ENCODE assay signal across 8 cellular contexts in genomic region chr7:152462995-152463713, GRCh38. TPM values are rescaled to one million over a fixed set of nuclear protein-coding genes. Genes with fewer than 3 reads are reported as not detected.
DNase-seq lines count a peak whose midpoint lies in the region; ATAC-seq and TF ChIP-seq lines count a peak whose summit lies in the region.

No MANE protein-coding gene starts in this region.

- no peaks in the 10 kb centered on the region for H3K27me3 Mint-ChIP-seq in Caco-2 (ENCODE audit: insufficient read depth, unreplicated experiment)

- DNase-seq in Caco-2 (no peak), dermis blood vessel endothelial cell (peak; percentile 61), mesenchymal stem cell (peak; percentile 83), tibial nerve (ENCODE audit: low spot score in 2 of 2) (no peak), D341Med (ENCODE audit: low spot score) (no peak)

- TF ChIP-seq EP300 in tibial nerve (IDR thresholded peaks at IDR 0.05): peak in 1 of 2 donors; percentile 38

- no peaks in the 10 kb centered on the region for H3K36me3 ChIP-seq in Caco-2 (ENCODE audit: control insufficient read depth, insufficient read depth, low read length)
- no peaks in the 10 kb centered on the region for H3K36me3 ChIP-seq in OCI-LY3 (replicated peaks; ENCODE audit: low read depth, low read length)
- H3K36me3 ChIP-seq in mesenchymal stem cell (ENCODE audit: control insufficient read depth in 1 of 2, insufficient read depth in 2 of 2, low read depth in 1 of 2, low read length in 2 of 2): no peaks in the 10 kb centered on the region
- H3K36me3 ChIP-seq in tibial nerve: no peaks in the 10 kb centered on the region

- POLR2A ChIA-PET in Caco-2 (lab: Charles Lee): interaction anchor here (1.0 to 1.2 kb wide), 3 partner anchors 29 to 122 kb away, joined by 3 to 5 read pairs (median 4); no protein-coding TSS in a partner anchor

- peak overlapping the region in 1 of 2 experiments; percentile 69 for H3K23ac ChIP-seq in mesenchymal stem cell (ENCODE audit: low read length in 2 of 2)

- no peak overlapping the region for H2AK5ac ChIP-seq in mesenchymal stem cell (ENCODE audit: low read length, severe bottlenecking)

- H2AFZ ChIP-seq in OCI-LY3 (ENCODE audit: low read depth, low read length): peak overlapping the region; percentile 94
- H2AFZ ChIP-seq in mesenchymal stem cell (ENCODE audit: low read depth, low read length): peak overlapping the region; percentile 71

- BruUV-seq in Caco-2 (replicated peaks; lab: Mats Ljungman, UMichigan): TSS peak; percentile 70

- H2BK120ac ChIP-seq in mesenchymal stem cell (ENCODE audit: low read depth, low read length): peak overlapping the region; percentile 79

- peak overlapping the region; percentile 94 for H2BK5ac ChIP-seq in mesenchymal stem cell (ENCODE audit: low read depth, low read length, poor library complexity, severe bottlenecking)

- peak overlapping the region; percentile 80 for H3K4me3 ChIP-seq in Caco-2 (ENCODE audit: low read depth, low read length)
- H3K4me3 ChIP-seq in OCI-LY3 (ENCODE audit: low read length): peak overlapping the region; percentile 90
- peak overlapping the region; percentile 81 for H3K4me3 ChIP-seq in mesenchymal stem cell (ENCODE audit: insufficient read depth in 1 of 2, low read depth in 1 of 2, low read length in 2 of 2)
- H3K4me3 ChIP-seq in tibial nerve: peak overlapping the region; percentile 70 to 97 (median 84)

- H3K4me1 Mint-ChIP-seq in Caco-2 (ENCODE audit: low read depth, unreplicated experiment): peaks cover 10% of the 10 kb centered on the region

- H3K4ac ChIP-seq in mesenchymal stem cell (ENCODE audit: low read depth in 1 of 2, low read length in 2 of 2): peak overlapping the region in 1 of 2 experiments; percentile 95

- H3K4me2 ChIP-seq in OCI-LY3 (ENCODE audit: low read length): peak overlapping the region; percentile 98
- H3K4me2 ChIP-seq in mesenchymal stem cell (ENCODE audit: low read length, poor library complexity, severe bottlenecking): peak overlapping the region; percentile 97

- peak overlapping the region; percentile 72 for H4K8ac ChIP-seq in mesenchymal stem cell (ENCODE audit: low read length)

- H4K91ac ChIP-seq in mesenchymal stem cell (ENCODE audit: low read length): no peak overlapping the region

- H3K4me1 ChIP-seq in Caco-2 (0 out of 2 replicates have a peak, but pooled peaks cover 5% of the 10 kb centered on the region), OCI-LY3 (ENCODE audit: low read length) (peaks cover 4% of the 10 kb centered on the region), mesenchymal stem cell (ENCODE audit: control insufficient read depth, insufficient read depth, low read depth, low read length) (peaks cover 6% of the 10 kb centered on the region), tibial nerve (peaks cover 0 to 27% (median 10%) of the 10 kb centered on the region in 4 donors)

- no peaks in the 10 kb centered on the region for H3K9me3 Mint-ChIP-seq in Caco-2 (ENCODE audit: unreplicated experiment)

- peak; percentile 7 for ATAC-seq in GM19043 (IDR thresholded peaks at IDR 0.05; ENCODE audit: low read depth, unreplicated experiment)
- ATAC-seq in HG03139 (IDR thresholded peaks at IDR 0.05; ENCODE audit: unreplicated experiment): peak; percentile 5

- TF ChIP-seq CTCF in Caco-2 (IDR thresholded peaks at IDR 0.05; ENCODE audit: insufficient read depth in 1 of 2, low read depth in 1 of 2, low read length in 1 of 2, severe bottlenecking in 1 of 2, unreplicated experiment in 1 of 2) (no peak), OCI-LY3 (IDR thresholded peaks at IDR 0.05; ENCODE audit: low read depth, low read length) (no peak), tibial nerve (IDR thresholded peaks at IDR 0.05) (no peak)

- H3K27ac ChIP-seq in OCI-LY3 (ENCODE audit: low read length): no peak overlapping the region
- H3K27ac ChIP-seq in mesenchymal stem cell (ENCODE audit: low read length, poor library complexity, severe bottlenecking): peak overlapping the region; percentile 96
- peak overlapping the region; percentile 92 to 100 (median 95) for H3K27ac ChIP-seq in tibial nerve

- no peak overlapping the region for H2BK15ac ChIP-seq in mesenchymal stem cell (ENCODE audit: low read depth, poor library complexity, severe bottlenecking)

- H2BK12ac ChIP-seq in mesenchymal stem cell (ENCODE audit: low read length in 2 of 2): no peak overlapping the region

- no peaks in the 10 kb centered on the region for H4K20me1 ChIP-seq in OCI-LY3 (ENCODE audit: insufficient read depth, low read length)

- H3K4me3 Mint-ChIP-seq in Caco-2 (ENCODE audit: unreplicated experiment): peak overlapping the region; percentile 89

- intact Hi-C loops in Caco-2 (cut with micrococcal nuclease; ENCODE audit: unreplicated experiment): loop anchor here (1.0 to 10.0 kb wide), 6 partner anchors 27 to 299 kb away; partner anchors contain the start of gene KMT2C

- H3K18ac ChIP-seq in mesenchymal stem cell (ENCODE audit: low read depth in 1 of 2, low read length in 2 of 2): peak overlapping the region; percentile 70 to 89

- CTCF ChIA-PET in Caco-2 (lab: Charles Lee): no interaction called here

- H3K36me3 Mint-ChIP-seq in Caco-2 (ENCODE audit: insufficient read depth, unreplicated experiment): peaks cover 15% of the 10 kb centered on the region

- peak overlapping the region; percentile 86 for H3K27ac Mint-ChIP-seq in Caco-2 (ENCODE audit: unreplicated experiment)

- H3K79me1 ChIP-seq in mesenchymal stem cell (replicated peaks; ENCODE audit: low read length, poor library complexity, severe bottlenecking): peaks cover 6% of the 10 kb centered on the region

- H3K27me3 ChIP-seq in Caco-2 (replicated peaks; ENCODE audit: control insufficient read depth, insufficient read depth, low read length) (no peaks in the 10 kb centered on the region), OCI-LY3 (ENCODE audit: low read depth, low read length) (no peaks in the 10 kb centered on the region), mesenchymal stem cell (ENCODE audit: control insufficient read depth in 1 of 2, insufficient read depth in 1 of 2, low read length in 2 of 2) (no peaks in the 10 kb centered on the region), tibial nerve (no peaks in the 10 kb centered on the region)

- TF ChIP-seq POLR2A in tibial nerve (IDR thresholded peaks at IDR 0.05): peak; percentile 62 to 65

- under 1% methylated on average over 27 of the region's 30 CpGs for WGBS in mesenchymal stem cell
- 2% methylated on average over 27 to 30 of the region's 30 CpGs for WGBS in tibial nerve, 2 donors

- H3K9me3 ChIP-seq in Caco-2: no peaks in the 10 kb centered on the region
- H3K9me3 ChIP-seq in OCI-LY3 (ENCODE audit: insufficient read depth, low read length): no peaks in the 10 kb centered on the region
- H3K9me3 ChIP-seq in mesenchymal stem cell (ENCODE audit: control insufficient read depth, low read length): no peaks in the 10 kb centered on the region
- no peaks in the 10 kb centered on the region for H3K9me3 ChIP-seq in tibial nerve

- H3K9ac ChIP-seq in OCI-LY3 (ENCODE audit: low read length) (peak overlapping the region; percentile 73), mesenchymal stem cell (ENCODE audit: low read length) (peak overlapping the region; percentile 86)

- H3K14ac ChIP-seq in mesenchymal stem cell (ENCODE audit: low read length in 2 of 2): peak overlapping the region in 1 of 2 experiments; percentile 84

- peaks cover 10% of the 10 kb centered on the region for H3K79me2 ChIP-seq in OCI-LY3 (ENCODE audit: low read length)

RNA-seq across cellular contexts. Expression of gene KMT2C, which starts 27.4 kb away (rescaled TPM):
- total RNA-seq in Caco-2 (2022) (59.5 and 71.1 TPM in 2 replicates), dermis blood vessel endothelial cell (36.9 and 40.1 TPM in 2 replicates), tibial nerve (10 to 100 TPM; 63.2 to 86.1 (median 69.4) TPM)
- 7.0 TPM for polyA plus RNA-seq in mesenchymal stem cell (2013, experiment 1 of 2)
- 7.0 TPM for polyA plus RNA-seq in mesenchymal stem cell (2013, experiment 2 of 2)

Comparison
In these comparisons a context has a peak if more than half of its experiments do, and no peak if none do; other contexts are left out.
1. DNase-seq: peak in dermis blood vessel endothelial cell (single experiment) and mesenchymal stem cell (single experiment); none in Caco-2 (0 of 2), tibial nerve (0 of 2) and D341Med (single experiment).
2. Peak in every context shown above with its lines, with median percentiles within 50 percentile points of each other: H3K4me3 ChIP-seq.